In genomic region chr1:91166106-91166712, GRCh38 we compare ENCODE assay signal across 8 cellular contexts.
DNase-seq lines count a peak whose midpoint lies in the region; ATAC-seq, FAIRE-seq and TF ChIP-seq lines count a peak whose summit lies in the region.

No MANE protein-coding gene starts in this region.

- no peak overlapping the region for H3K4me3 ChIP-seq in CD8-positive, alpha-beta T cell (ENCODE audit: low read depth, low read length)
- H3K4me3 ChIP-seq in LNCaP clone FGC (ENCODE audit: low read depth, low read length) = no peak overlapping the region

- H3K36me3 ChIP-seq in CD8-positive, alpha-beta T cell (ENCODE audit: insufficient read depth, low read length) = no peaks in the 10 kb centered on the region

- DNase-seq in CD8-positive, alpha-beta T cell = peak in 2 of 7 experiments; percentile 24 to 26
- DNase-seq in GM19240 (ENCODE audit: insufficient read length, low spot score) = peak; percentile 8
- DNase-seq in LNCaP clone FGC (ENCODE audit: low read depth) = no peak
- peak; percentile 57 for DNase-seq in RWPE1 (ENCODE audit: low spot score)
- DNase-seq in MCF 10A (ENCODE audit: unreplicated experiment) = peak; percentile 68
- peak in 2 of 3 experiments; percentile 2 to 19 for DNase-seq in stimulated activated CD4-positive, alpha-beta T cell treated with anti-CD3 and anti-CD28 coated beads, TNF-alpha, amount 100 ng/mL, for 24 hours (ENCODE audit: low read depth in 3 of 3)
- DNase-seq in OCI-M2 (lab: John Stamatoyannopoulos, UW; ENCODE audit: unreplicated experiment) = no peak

- FAIRE-seq in islet of Langerhans (lab: Jason Lieb, UNC) = peak; percentile 66

- H3K9me3 Mint-ChIP-seq in CD8-positive, alpha-beta T cell = no peaks in the 10 kb centered on the region
- H3K9me3 Mint-ChIP-seq in MCF 10A (ENCODE audit: unreplicated experiment) = no peaks in the 10 kb centered on the region

- BruUV-seq in MCF 10A (replicated peaks; lab: Mats Ljungman, UMichigan) = no TSS peak

- CTCF ChIA-PET in CD8-positive, alpha-beta T cell (lab: Charles Lee) = interaction anchor here (0.6 to 3.8 kb wide), 32 partner anchors 7 to 1625 kb away, joined by 3 to 27 read pairs (median 4); no protein-coding TSS in a partner anchor
- CTCF ChIA-PET in RWPE1 (lab: Yijun Ruan, JAX) (interaction anchor here (0.6 to 2.8 kb wide), 36 partner anchors 9 to 1235 kb away, joined by 3 to 43 read pairs (median 3); no protein-coding TSS in a partner anchor), MCF 10A (lab: Yijun Ruan, JAX) (interaction anchor here (0.5 to 6.0 kb wide), 99 partner anchors 9 to 1385 kb away, joined by 3 to 181 read pairs (median 5); partner anchors contain the start of gene HFM1)

- H3K27me3 ChIP-seq in CD8-positive, alpha-beta T cell (ENCODE audit: insufficient read depth, low read length) = no peaks in the 10 kb centered on the region

- ATAC-seq in CD8-positive, alpha-beta T cell = no peak

- no peak overlapping the region for H3K27ac Mint-ChIP-seq in CD8-positive, alpha-beta T cell
- no peak overlapping the region for H3K27ac Mint-ChIP-seq in MCF 10A (ENCODE audit: low read depth, unreplicated experiment)

- POLR2A ChIA-PET in CD8-positive, alpha-beta T cell (lab: Charles Lee) = no interaction called here
- POLR2A ChIA-PET in RWPE1 (lab: Yijun Ruan, JAX; ENCODE audit: low non-redundant PET) (interaction anchor here (0.9 kb wide), 1 partner anchor 144 kb away, joined by 3 read pairs; the partner anchor contains the start of gene ZNF644), MCF 10A (lab: Yijun Ruan, JAX) (interaction anchor here (1.0 to 1.3 kb wide), 2 partner anchors 112 to 145 kb away, joined by 3 to 5 read pairs; no protein-coding TSS in a partner anchor)

- H3K9me3 ChIP-seq in CD8-positive, alpha-beta T cell (ENCODE audit: low read length) = no peaks in the 10 kb centered on the region

- no peaks in the 10 kb centered on the region for H3K4me1 Mint-ChIP-seq in CD8-positive, alpha-beta T cell (ENCODE audit: low read depth)
- H3K4me1 Mint-ChIP-seq in MCF 10A (ENCODE audit: insufficient read depth, unreplicated experiment) = no peaks in the 10 kb centered on the region

- no peak overlapping the region for H3K4me3 Mint-ChIP-seq in CD8-positive, alpha-beta T cell
- no peak overlapping the region for H3K4me3 Mint-ChIP-seq in MCF 10A (ENCODE audit: unreplicated experiment)

- intact Hi-C loops in CD8-positive, alpha-beta T cell (cut with DNase I, micrococcal nuclease) = loop anchor here (1.0 to 10.0 kb wide), 8 partner anchors 149 to 1119 kb away; no protein-coding TSS in a partner anchor
- intact Hi-C loops in MCF 10A (cut with micrococcal nuclease) = loop anchor here (1.0 to 10.0 kb wide), 6 partner anchors 79 to 1052 kb away; partner anchors contain the start of gene CDC7

- H3K36me3 Mint-ChIP-seq in CD8-positive, alpha-beta T cell = no peaks in the 10 kb centered on the region
- no peaks in the 10 kb centered on the region for H3K36me3 Mint-ChIP-seq in MCF 10A (ENCODE audit: insufficient read depth, unreplicated experiment)

- TF ChIP-seq CTCF in CD8-positive, alpha-beta T cell (IDR thresholded peaks at IDR 0.05) = peak; percentile 60
- TF ChIP-seq CTCF in LNCaP clone FGC (IDR thresholded peaks at IDR 0.05; ENCODE audit: control insufficient read depth, extremely low read depth, insufficient read depth) (peak; percentile 98), RWPE1 (conservative IDR thresholded peaks at IDR 0.05; ENCODE audit: low read depth) (peak; percentile 83), MCF 10A (IDR thresholded peaks at IDR 0.05; ENCODE audit: unreplicated experiment) (peak; percentile 83)

- no peaks in the 10 kb centered on the region for H3K27me3 Mint-ChIP-seq in CD8-positive, alpha-beta T cell (ENCODE audit: low read depth)
- no peaks in the 10 kb centered on the region for H3K27me3 Mint-ChIP-seq in MCF 10A (ENCODE audit: insufficient read depth, unreplicated experiment)

- no peak overlapping the region for H3K27ac ChIP-seq in CD8-positive, alpha-beta T cell (ENCODE audit: low read depth, low read length)
- no peak overlapping the region for H3K27ac ChIP-seq in RWPE1

- no peaks in the 10 kb centered on the region for H3K4me1 ChIP-seq in CD8-positive, alpha-beta T cell (ENCODE audit: insufficient read depth, low read length)

Comparison
In these comparisons a context has a peak if more than half of its experiments do, and no peak if none do; other contexts are left out.
1. DNase-seq: peak in GM19240 (single experiment), RWPE1 (single experiment), MCF 10A (single experiment) and stimulated activated CD4-positive, alpha-beta T cell treated with anti-CD3 and anti-CD28 coated beads, TNF-alpha, amount 100 ng/mL, for 24 hours (2 of 3); none in LNCaP clone FGC (single experiment) and OCI-M2 (single experiment).
2. Peak in every context shown above with its lines, with median percentiles within 50 percentile points of each other: CTCF ChIP-seq.